ENCODE assay signal across 16 cellular contexts in the genomic region with DNA sequence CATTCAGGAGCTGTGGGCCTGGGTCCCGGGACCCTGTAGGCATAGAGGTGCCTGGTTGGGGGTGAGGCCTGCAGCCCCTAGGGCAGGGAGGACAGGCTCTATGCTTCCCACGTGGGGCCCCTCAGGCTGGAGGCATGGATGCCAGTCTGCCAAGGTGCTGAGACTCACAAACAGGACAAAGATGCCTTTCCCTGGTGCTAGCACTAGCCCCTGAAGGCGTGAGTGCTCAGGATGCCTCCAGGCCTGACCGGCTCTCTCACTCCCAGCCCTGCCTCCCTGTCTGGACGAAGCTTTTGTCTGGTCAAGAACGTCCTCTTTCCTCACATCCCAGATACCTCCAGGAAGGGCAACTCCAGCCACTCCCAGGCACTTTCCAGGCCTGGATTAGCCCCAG. TPM values are rescaled to one million over a fixed set of nuclear protein-coding genes. Genes with fewer than 3 reads are reported as not detected.
DNase-seq lines count a peak whose midpoint lies in the region; ATAC-seq, FAIRE-seq and TF ChIP-seq lines count a peak whose summit lies in the region.
"Had no signal": no experiment of that assay in that cellular context is flagged by ENCODE, and none has a peak within 500 bp of the region (broad histone marks: within the 10 kb centered on the region; RNA-seq: fewer than 3 reads in every experiment).

No MANE protein-coding gene starts in this region.

- H3K9me3 Mint-ChIP-seq in WTC11, result no peaks in the 10 kb centered on the region
- no peaks in the 10 kb centered on the region for H3K9me3 Mint-ChIP-seq in CD4-positive, alpha-beta memory T cell
- H3K9me3 Mint-ChIP-seq: CD8-positive, alpha-beta T cell had no signal

- no peak overlapping the region for H3K4me3 Mint-ChIP-seq in WTC11
- H3K4me3 Mint-ChIP-seq in CD4-positive, alpha-beta memory T cell, result no peak overlapping the region

- H2AFZ ChIP-seq in keratinocyte (ENCODE audit: control insufficient read depth, low read length), result peak overlapping the region; percentile 58

- H3K4me1 Mint-ChIP-seq in WTC11, result peaks cover 31% of the 10 kb centered on the region
- peaks cover 9 to 25% (median 19%) of the 10 kb centered on the region in 4 donors for H3K4me1 Mint-ChIP-seq in CD4-positive, alpha-beta memory T cell

- H3K4me2 ChIP-seq in keratinocyte (ENCODE audit: control insufficient read depth, extremely low read depth, insufficient read depth, low read depth, low read length), result peak overlapping the region; percentile 99

- TF ChIP-seq CTCF in WTC11 (IDR thresholded peaks at IDR 0.05) (no peak), keratinocyte (optimal IDR thresholded peaks at IDR 0.05 in 1 of 3, IDR thresholded peaks at IDR 0.05 in 1 of 3, conservative IDR thresholded peaks at IDR 0.05 in 1 of 3; ENCODE audit: extremely low read depth in 1 of 3, insufficient read depth in 2 of 3, low read length in 3 of 3) (no peak)

- H3K4me3 ChIP-seq in keratinocyte (ENCODE audit: control insufficient read depth in 2 of 3, extremely low read depth in 1 of 3, insufficient read depth in 2 of 3, low read depth in 1 of 3, low read length in 3 of 3) (peak overlapping the region in 2 of 3 experiments; percentile 38 to 85), thymus (ENCODE audit: low read length) (no peak overlapping the region)
- H3K4me3 ChIP-seq in CD4-positive, alpha-beta memory T cell (ENCODE audit: low read length in 2 of 2), result no peak overlapping the region
- H3K4me3 ChIP-seq: sigmoid colon had no signal

- H3K9me3 ChIP-seq in keratinocyte (ENCODE audit: control insufficient read depth, low read depth, low read length) (no peaks in the 10 kb centered on the region), thymus (ENCODE audit: control insufficient read depth) (no peaks in the 10 kb centered on the region)
- no peaks in the 10 kb centered on the region for H3K9me3 ChIP-seq in CD4-positive, alpha-beta memory T cell (ENCODE audit: control insufficient read depth in 1 of 2, low read length in 2 of 2)
- H3K9me3 ChIP-seq: sigmoid colon had no signal

- dilution Hi-C loops in keratinocyte (cut with MboI; ENCODE audit: extremely low pct_ligation_motif_present, low sequenced_read_pairs), result no loop called here

- peak overlapping the region; percentile 65; the same call in 1 of the 2 replicates for H3K27ac Mint-ChIP-seq in WTC11
- no peak overlapping the region for H3K27ac Mint-ChIP-seq in CD4-positive, alpha-beta memory T cell
- H3K27ac Mint-ChIP-seq: CD8-positive, alpha-beta T cell had no signal

- H3K9me1 ChIP-seq in keratinocyte (ENCODE audit: control insufficient read depth, extremely low read depth, insufficient read depth, low read length), result no peaks in the 10 kb centered on the region

- peaks cover 33% of the 10 kb centered on the region for H3K4me1 ChIP-seq in keratinocyte (ENCODE audit: control insufficient read depth, extremely low read depth, insufficient read depth, low read length)
- peaks cover 8% of the 10 kb centered on the region for H3K4me1 ChIP-seq in thymus (ENCODE audit: control insufficient read depth, insufficient read depth, low read length)
- peaks cover 21% of the 10 kb centered on the region for H3K4me1 ChIP-seq in CD4-positive, alpha-beta memory T cell (ENCODE audit: insufficient read depth, low read length)

- no peaks in the 10 kb centered on the region for H3K27me3 Mint-ChIP-seq in WTC11 (ENCODE audit: low read depth)
- H3K27me3 Mint-ChIP-seq in CD4-positive, alpha-beta memory T cell, result no peaks in the 10 kb centered on the region

- CTCF ChIA-PET in WTC11 (lab: Charles Lee), result interaction anchor here (0.7 to 12.5 kb wide), 4 partner anchors 15 to 54 kb away, joined by 3 to 372 read pairs (median 10); a partner anchor contains a TSS
- CTCF ChIA-PET in CD4-positive, alpha-beta memory T cell (lab: Charles Lee; ENCODE audit: partially characterized antibody), result interaction anchor here (7.7 to 29.7 kb wide), 2 partner anchors 21 to 44 kb away, joined by 252 to 1245 read pairs; a partner anchor contains a TSS

- POLR2A ChIA-PET in WTC11 (lab: Charles Lee), result no interaction called here
- POLR2A ChIA-PET in CD4-positive, alpha-beta memory T cell (lab: Charles Lee; ENCODE audit: partially characterized antibody), result interaction anchor here (1.6 to 28.8 kb wide), 3 partner anchors 9 to 45 kb away, joined by 4 to 2105 read pairs (median 740); a partner anchor contains a TSS

- H3K27ac ChIP-seq in keratinocyte (ENCODE audit: control insufficient read depth, insufficient read depth, low read length) (peak overlapping the region; percentile 93), thymus (ENCODE audit: low read depth) (peak overlapping the region; percentile 11)
- no peak overlapping the region for H3K27ac ChIP-seq in CD4-positive, alpha-beta memory T cell (ENCODE audit: low read depth, low read length)
- H3K27ac ChIP-seq: sigmoid colon had no signal

- H3K36me3 Mint-ChIP-seq in WTC11, result peaks cover 3% of the 10 kb centered on the region; the same call in 1 of the 2 replicates
- peaks cover 0 to 5% of the 10 kb centered on the region in 2 donors for H3K36me3 Mint-ChIP-seq in CD4-positive, alpha-beta memory T cell

- H3K36me3 ChIP-seq in keratinocyte (ENCODE audit: control insufficient read depth in 2 of 2, extremely low read depth in 1 of 2, insufficient read depth in 2 of 2, low read length in 2 of 2) (peaks cover 16 to 17% of the 10 kb centered on the region in 2 experiments), thymus (ENCODE audit: control insufficient read depth, insufficient read depth) (peaks cover 12% of the 10 kb centered on the region)
- no peaks in the 10 kb centered on the region for H3K36me3 ChIP-seq in CD4-positive, alpha-beta memory T cell (ENCODE audit: insufficient read depth, low read length)
- H3K36me3 ChIP-seq: sigmoid colon had no signal

- H3K27me3 ChIP-seq in keratinocyte (ENCODE audit: control insufficient read depth, extremely low read depth, insufficient read depth, low read length) (no peaks in the 10 kb centered on the region), thymus (ENCODE audit: control insufficient read depth, insufficient read depth) (no peaks in the 10 kb centered on the region)
- H3K27me3 ChIP-seq in CD4-positive, alpha-beta memory T cell (ENCODE audit: insufficient read depth, low read length), result no peaks in the 10 kb centered on the region

- intact Hi-C loops in CD4-positive, alpha-beta memory T cell (cut with micrococcal nuclease), result loop anchor here (5.0 kb wide), 1 partner anchor 40 kb away; a partner anchor contains a TSS

- H3K9ac ChIP-seq in keratinocyte (ENCODE audit: control insufficient read depth, extremely low read depth, insufficient read depth, low read length), result peak overlapping the region; percentile 82

- H3K79me2 ChIP-seq in keratinocyte (ENCODE audit: control insufficient read depth, insufficient read depth, low read length), result peaks cover 13% of the 10 kb centered on the region

- ATAC-seq in WTC11 (no peak), GM19351 (IDR thresholded peaks at IDR 0.05; ENCODE audit: unreplicated experiment) (no peak)
- ATAC-seq: CD8-positive, alpha-beta T cell; left cardiac atrium had no signal

- WGBS in thymus, result 93% methylated on average over 6 of the region's 6 CpGs

- TF ChIP-seq POLR2A in erythroblast (IDR thresholded peaks at IDR 0.05; ENCODE audit: low read length), result no peak

- DNase-seq in HT-29 (ENCODE audit: low spot score) (peak; percentile 60), WTC11 (ENCODE audit: low spot score) (no peak), keratinocyte (ENCODE audit: low read depth, low spot score) (no peak), NCI-H82 treated with DMSO at 0.1 percent for 48 hours (lab: John Stamatoyannopoulos, UW; ENCODE audit: unreplicated experiment) (no peak), erythroblast (lab: John Stamatoyannopoulos, UW) (no peak)
- no peak for DNase-seq in CD4-positive, alpha-beta memory T cell
- DNase-seq: CD8-positive, alpha-beta T cell; effector CD8-positive, alpha-beta T cell; left cardiac atrium; NCI-H1092 treated with DMSO at 0.1 percent for 48 hours; NCI-H446; sigmoid colon; stimulated activated naive CD4-positive, alpha-beta T cell treated with Interleukin-2 at 50 U/mL for 16 hours had no signal

- no peak for FAIRE-seq in keratinocyte (lab: Jason Lieb, UNC)

- no peaks in the 10 kb centered on the region for H4K20me1 ChIP-seq in keratinocyte (ENCODE audit: control insufficient read depth, extremely low read depth, insufficient read depth, low read length)

RNA-seq across cellular contexts. Expression of a gene that starts 2.1 kb away (rescaled TPM):
- total RNA-seq in HT-29 (2014; rRNA removed; shearing (Covaris generic)), result 22.7 and 24.7 TPM in 2 replicates
- 14.9 to 21.6 TPM (median 17.3 TPM) in 3 replicates for total RNA-seq in WTC11 (2021)
- polyA plus RNA-seq in keratinocyte (2.2 to 4.0 TPM (median 2.5 TPM) in 3 replicates), thymus (7.4 TPM)
- polyA plus RNA-seq in keratinocyte (2011; ENCODE audit: low read depth), result 2.5 TPM
- 1.4 and 3.5 TPM in 2 replicates for polyA plus RNA-seq in keratinocyte (2011; cell fraction: cytosol; rRNA removed)
- polyA plus RNA-seq in keratinocyte (2011; cell fraction: nucleus; rRNA removed), result 9.9 and 12.9 TPM in 2 replicates
- polyA plus RNA-seq in keratinocyte (2012; ENCODE audit: low replicate concordance), result 6.3 and 7.4 TPM in 2 replicates
- 3.6 to 9.7 TPM (median 5.5 TPM) in 3 replicates for polyA minus RNA-seq in keratinocyte
- polyA minus RNA-seq in keratinocyte (2011; cell fraction: cytosol; rRNA and poly(A)+ RNA removed), result 4.6 TPM
- 11.5 and 16.9 TPM in 2 replicates for polyA minus RNA-seq in keratinocyte (2011; cell fraction: nucleus; rRNA and poly(A)+ RNA removed)
- 1 to 10 TPM; 6.2 to 9.0 TPM for total RNA-seq in CD4-positive, alpha-beta memory T cell
- polyA plus RNA-seq in CD4-positive, alpha-beta memory T cell, result under 1 TPM in 1 of 2 donors, not detected in 1; 0.62 TPM
- polyA plus RNA-seq: neural cell had no signal

RNA-seq across cellular contexts. Expression of a gene that starts 32.0 kb away (rescaled TPM):
- total RNA-seq in HT-29 (2014; rRNA removed; shearing (Covaris generic)), result 35.1 and 38.0 TPM in 2 replicates
- total RNA-seq in WTC11 (2021), result 47.1 to 53.3 TPM (median 51.2 TPM) in 3 replicates
- polyA plus RNA-seq in keratinocyte (14.2 to 19.1 TPM (median 18.2 TPM) in 3 replicates), thymus (33.4 TPM)
- polyA plus RNA-seq in keratinocyte (2011; ENCODE audit: low read depth), result 4.6 TPM
- 10.7 and 17.7 TPM in 2 replicates for polyA plus RNA-seq in keratinocyte (2011; cell fraction: cytosol; rRNA removed)
- polyA plus RNA-seq in keratinocyte (2011; cell fraction: nucleus; rRNA removed), result 39.7 and 52.7 TPM in 2 replicates
- 19.6 and 27.4 TPM in 2 replicates for polyA plus RNA-seq in keratinocyte (2012; ENCODE audit: low replicate concordance)
- polyA minus RNA-seq in keratinocyte, result 12.3 to 50.8 TPM (median 16.1 TPM) in 3 replicates
- 35.9 TPM for polyA minus RNA-seq in keratinocyte (2011; cell fraction: cytosol; rRNA and poly(A)+ RNA removed)
- 25.9 and 29.3 TPM in 2 replicates for polyA minus RNA-seq in keratinocyte (2011; cell fraction: nucleus; rRNA and poly(A)+ RNA removed)
- total RNA-seq in CD4-positive, alpha-beta memory T cell, result 10 to 100 TPM; 41.3 to 42.7 TPM
- 10 to 100 TPM; 22.4 to 42.1 TPM for polyA plus RNA-seq in CD4-positive, alpha-beta memory T cell

RNA-seq across cellular contexts. Expression of a gene that starts 36.1 kb away (rescaled TPM):
- total RNA-seq in HT-29 (2014; rRNA removed; shearing (Covaris generic)), result 118 and 123 TPM in 2 replicates
- 29.9 to 38.1 TPM (median 35.2 TPM) in 3 replicates for total RNA-seq in WTC11 (2021)
- 73.9 to 192 TPM (median 75.6 TPM) in 3 replicates for polyA plus RNA-seq in keratinocyte
- 89.7 TPM for polyA plus RNA-seq in keratinocyte (2011; ENCODE audit: low read depth)
- 69.4 and 117 TPM in 2 replicates for polyA plus RNA-seq in keratinocyte (2011; cell fraction: cytosol; rRNA removed)
- 139 and 148 TPM in 2 replicates for polyA plus RNA-seq in keratinocyte (2011; cell fraction: nucleus; rRNA removed)
- polyA plus RNA-seq in keratinocyte (2012; ENCODE audit: low replicate concordance), result 50.2 and 134 TPM in 2 replicates
- 107 to 412 TPM (median 144 TPM) in 3 replicates for polyA minus RNA-seq in keratinocyte
- polyA minus RNA-seq in keratinocyte (2011; cell fraction: cytosol; rRNA and poly(A)+ RNA removed), result 120 TPM
- polyA minus RNA-seq in keratinocyte (2011; cell fraction: nucleus; rRNA and poly(A)+ RNA removed), result 91.0 and 135 TPM in 2 replicates
- polyA plus RNA-seq in thymus, result 32.3 TPM
- total RNA-seq in CD4-positive, alpha-beta memory T cell, result 100 to 1,000 TPM; 268 to 279 TPM
- polyA plus RNA-seq in CD4-positive, alpha-beta memory T cell, result 100 to 1,000 TPM; 125 to 200 TPM

RNA-seq across cellular contexts. Expression of a gene that starts 39.3 kb away (rescaled TPM):
- 44.4 and 57.0 TPM in 2 replicates for total RNA-seq in HT-29 (2014; rRNA removed; shearing (Covaris generic))
- total RNA-seq in WTC11 (2021), result 24.5 to 31.6 TPM (median 28.3 TPM) in 3 replicates
- polyA plus RNA-seq in keratinocyte (6.7 to 12.5 TPM (median 10.7 TPM) in 3 replicates), thymus (37.6 TPM)
- 5.4 TPM for polyA plus RNA-seq in keratinocyte (2011; ENCODE audit: low read depth)
- 6.6 and 14.4 TPM in 2 replicates for polyA plus RNA-seq in keratinocyte (2011; cell fraction: cytosol; rRNA removed)
- polyA plus RNA-seq in keratinocyte (2011; cell fraction: nucleus; rRNA removed), result 13.5 and 16.6 TPM in 2 replicates
- polyA plus RNA-seq in keratinocyte (2012; ENCODE audit: low replicate concordance), result 4.8 and 10.3 TPM in 2 replicates
- 11.5 to 31.8 TPM (median 19.6 TPM) in 3 replicates for polyA minus RNA-seq in keratinocyte
- polyA minus RNA-seq in keratinocyte (2011; cell fraction: cytosol; rRNA and poly(A)+ RNA removed), result 19.4 TPM
- 3.7 and 10.6 TPM in 2 replicates for polyA minus RNA-seq in keratinocyte (2011; cell fraction: nucleus; rRNA and poly(A)+ RNA removed)
- 100 to 1,000 TPM; 122 to 128 TPM for total RNA-seq in CD4-positive, alpha-beta memory T cell
- 10 to 100 TPM; 32.3 to 57.2 TPM for polyA plus RNA-seq in CD4-positive, alpha-beta memory T cell

Comparison
In these comparisons a context has a peak if more than half of its experiments do, and no peak if none do; other contexts are left out.
1. H3K4me3 ChIP-seq: peak in keratinocyte (2 of 3); none in thymus (single experiment) and CD4-positive, alpha-beta memory T cell (0 of 2).